ENCODE assay signal across 9 cellular contexts in the genomic region with DNA sequence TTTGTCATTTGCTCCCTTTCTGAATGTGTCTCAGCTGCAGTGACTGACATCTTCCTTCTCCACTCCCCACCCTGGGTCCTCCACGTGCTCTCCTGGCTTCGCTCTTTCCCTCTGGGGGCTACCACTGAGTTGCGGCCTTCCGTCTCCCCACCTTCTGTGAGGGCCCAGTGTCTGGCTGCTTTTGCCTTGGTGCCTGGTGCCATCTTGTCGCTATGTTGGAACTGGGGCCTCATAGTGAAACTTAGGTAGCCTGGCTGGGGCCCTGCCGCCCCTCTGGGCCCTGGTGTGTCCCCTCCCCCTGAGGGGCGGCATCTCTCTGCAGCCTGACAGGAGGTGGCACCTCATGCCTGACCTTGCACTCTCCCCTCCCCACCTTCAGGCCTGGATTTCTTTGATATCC.
"Had no signal": no experiment of that assay in that cellular context is flagged by ENCODE, and none has a peak within 500 bp of the region (broad histone marks: within the 10 kb centered on the region; RNA-seq: fewer than 3 reads in every experiment).

No MANE protein-coding gene starts in this region.

- H3K4me3 ChIP-seq: GM23248 had no signal

- H3K9ac ChIP-seq: GM23248 had no signal

- H3K27ac ChIP-seq: GM23248, HL-60 had no signal

- FAIRE-seq: H54, HepG2 had no signal

- H2AFZ ChIP-seq: GM23248 had no signal

- ATAC-seq: HCT116, HepG2 had no signal

- DNase-seq: GM23248, GOT3, H9, HFFc6, KBM-7 had no signal
